In genomic region chr2:219864154-219864553, GRCh38 we compare ENCODE assay signal across 13 cellular contexts.
DNase-seq lines count a peak whose midpoint lies in the region; ATAC-seq and TF ChIP-seq lines count a peak whose summit lies in the region.
"Had no signal": no experiment of that assay in that cellular context is flagged by ENCODE, and none has a peak within 500 bp of the region (broad histone marks: within the 10 kb centered on the region; RNA-seq: fewer than 3 reads in every experiment).

No MANE protein-coding gene starts in this region.

- H3K79me2 ChIP-seq in neural progenitor cell (ENCODE audit: low read depth), result no peaks in the 10 kb centered on the region

- no peak overlapping the region for H2AFZ ChIP-seq in neural progenitor cell (replicated peaks)
- H2AFZ ChIP-seq: GM23248 had no signal

- H3K27ac Mint-ChIP-seq in WTC11 (no peak overlapping the region), neural progenitor cell (peak overlapping the region; percentile 62)
- H3K27ac Mint-ChIP-seq: CD4-positive, CD25-positive, alpha-beta regulatory T cell had no signal

- no peak overlapping the region for H3K9ac ChIP-seq in neural progenitor cell
- H3K9ac ChIP-seq: GM23248 had no signal

- no peaks in the 10 kb centered on the region for H3K9me3 ChIP-seq in neural progenitor cell (ENCODE audit: low read depth)
- H3K9me3 ChIP-seq: A549 had no signal

- H3K27me3 ChIP-seq in neural progenitor cell, result no peaks in the 10 kb centered on the region

- TF ChIP-seq CTCF in WTC11 (IDR thresholded peaks at IDR 0.05) (no peak), neural progenitor cell (IDR thresholded peaks at IDR 0.05) (no peak)

- no peaks in the 10 kb centered on the region for H3F3A ChIP-seq in neural progenitor cell (ENCODE audit: low read depth)

- H3K27ac ChIP-seq in neural progenitor cell, result no peak overlapping the region
- H3K27ac ChIP-seq: A549, GM23248 had no signal

- peaks cover 10% of the 10 kb centered on the region for H3K4me1 ChIP-seq in neural progenitor cell
- H3K4me1 ChIP-seq: A549 had no signal

- CTCF ChIA-PET in WTC11 (lab: Charles Lee), result no interaction called here

- POLR2A ChIA-PET in WTC11 (lab: Charles Lee), result interaction anchor here (0.6 kb wide), 1 partner anchor 394 kb away, joined by 4 read pairs; no protein-coding TSS in a partner anchor

- ATAC-seq in WTC11, result peak; percentile 41; the same call in 1 of the 2 replicates
- no peak for ATAC-seq in HG02884 (IDR thresholded peaks at IDR 0.05; ENCODE audit: unreplicated experiment)
- ATAC-seq: A549, HCT116 had no signal

- no peak overlapping the region for H3K4me2 ChIP-seq in neural progenitor cell
- H3K4me2 ChIP-seq: A549 had no signal

- no peaks in the 10 kb centered on the region for H3K27me3 Mint-ChIP-seq in WTC11 (ENCODE audit: low read depth)
- peaks cover 3% of the 10 kb centered on the region for H3K27me3 Mint-ChIP-seq in neural progenitor cell (ENCODE audit: insufficient read depth, low read depth)

- DNase-seq in NCI-H748 (lab: John Stamatoyannopoulos, UW; ENCODE audit: unreplicated experiment), result peak; percentile 37
- no peak for DNase-seq in NCI-H748 treated with DMSO at 0.1 percent for 48 hours (lab: John Stamatoyannopoulos, UW)
- no peak for DNase-seq in WTC11 (ENCODE audit: low spot score)
- DNase-seq in neural progenitor cell (ENCODE audit: low spot score), result no peak
- DNase-seq in central memory CD4-positive, alpha-beta T cell, result no peak
- DNase-seq: CD4-positive, CD25-positive, alpha-beta regulatory T cell; DMS153; DMS79 treated with DMSO at 0.1 percent for 48 hours; EL; GM23248 had no signal

- no peaks in the 10 kb centered on the region for H4K20me1 ChIP-seq in neural progenitor cell (ENCODE audit: low read depth)

- no peak overlapping the region for H3K4me3 Mint-ChIP-seq in WTC11
- H3K4me3 Mint-ChIP-seq in neural progenitor cell, result no peak overlapping the region
- H3K4me3 Mint-ChIP-seq: CD4-positive, CD25-positive, alpha-beta regulatory T cell had no signal

- H3K9me3 Mint-ChIP-seq in WTC11, result peaks cover 5% of the 10 kb centered on the region; the same call in 1 of the 2 replicates
- H3K9me3 Mint-ChIP-seq in neural progenitor cell, result peaks cover 23% of the 10 kb centered on the region

- no peak overlapping the region for H3K4me3 ChIP-seq in neural progenitor cell
- H3K4me3 ChIP-seq: A549, GM23248 had no signal

- no peaks in the 10 kb centered on the region for H3K36me3 Mint-ChIP-seq in WTC11
- peaks cover 6% of the 10 kb centered on the region for H3K36me3 Mint-ChIP-seq in neural progenitor cell
- H3K36me3 Mint-ChIP-seq: CD4-positive, CD25-positive, alpha-beta regulatory T cell had no signal

- H3K4me1 Mint-ChIP-seq in WTC11 (peaks cover 15% of the 10 kb centered on the region), neural progenitor cell (peaks cover 26% of the 10 kb centered on the region)
- H3K4me1 Mint-ChIP-seq: CD4-positive, CD25-positive, alpha-beta regulatory T cell had no signal

- H3K36me3 ChIP-seq in neural progenitor cell, result no peaks in the 10 kb centered on the region

TF ChIP-seq in WTC11, 78 proteins besides CTCF, POLR2A, EP300 and RAD21 (continues in another document):
- TF ChIP-seq ZNF232 (CRISPR knock-in tag; IDR thresholded peaks at IDR 0.05), result no peak
- TF ChIP-seq GABPB1 (CRISPR knock-in tag; IDR thresholded peaks at IDR 0.05), result no peak
- no peak for TF ChIP-seq AFF4 (CRISPR knock-in tag; IDR thresholded peaks at IDR 0.05; ENCODE audit: borderline replicate concordance)
- TF ChIP-seq, protein P1, sequence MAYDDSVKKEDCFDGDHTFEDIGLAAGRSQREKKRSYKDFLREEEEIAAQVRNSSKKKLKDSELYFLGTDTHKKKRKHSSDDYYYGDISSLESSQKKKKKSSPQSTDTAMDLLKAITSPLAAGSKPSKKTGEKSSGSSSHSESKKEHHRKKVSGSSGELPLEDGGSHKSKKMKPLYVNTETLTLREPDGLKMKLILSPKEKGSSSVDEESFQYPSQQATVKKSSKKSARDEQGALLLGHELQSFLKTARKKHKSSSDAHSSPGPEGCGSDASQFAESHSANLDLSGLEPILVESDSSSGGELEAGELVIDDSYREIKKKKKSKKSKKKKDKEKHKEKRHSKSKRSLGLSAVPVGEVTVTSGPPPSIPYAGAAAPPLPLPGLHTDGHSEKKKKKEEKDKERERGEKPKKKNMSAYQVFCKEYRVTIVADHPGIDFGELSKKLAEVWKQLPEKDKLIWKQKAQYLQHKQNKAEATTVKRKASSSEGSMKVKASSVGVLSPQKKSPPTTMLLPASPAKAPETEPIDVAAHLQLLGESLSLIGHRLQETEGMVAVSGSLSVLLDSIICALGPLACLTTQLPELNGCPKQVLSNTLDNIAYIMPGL (CRISPR knock-in tag; IDR thresholded peaks at IDR 0.05), result no peak
- TF ChIP-seq ZNF121 (CRISPR knock-in tag; IDR thresholded peaks at IDR 0.05), result no peak
- TF ChIP-seq ZNF425 (CRISPR knock-in tag; conservative IDR thresholded peaks at IDR 0.05), result no peak
- TF ChIP-seq SP1 (CRISPR knock-in tag; conservative IDR thresholded peaks at IDR 0.05), result no peak
- TF ChIP-seq JUN (CRISPR knock-in tag; IDR thresholded peaks at IDR 0.05), result no peak
- no peak for TF ChIP-seq FOXP4 (CRISPR knock-in tag; IDR thresholded peaks at IDR 0.05)
- TF ChIP-seq ZNF423 (CRISPR knock-in tag; IDR thresholded peaks at IDR 0.05), result no peak
- TF ChIP-seq HMGA2 (CRISPR knock-in tag; IDR thresholded peaks at IDR 0.05), result no peak
- no peak for TF ChIP-seq SOX15 (CRISPR knock-in tag; IDR thresholded peaks at IDR 0.05)
- TF ChIP-seq RELA (CRISPR knock-in tag; IDR thresholded peaks at IDR 0.05; ENCODE audit: borderline replicate concordance), result no peak
